13 cellular contexts compared by ENCODE assay signal in the genomic region with DNA sequence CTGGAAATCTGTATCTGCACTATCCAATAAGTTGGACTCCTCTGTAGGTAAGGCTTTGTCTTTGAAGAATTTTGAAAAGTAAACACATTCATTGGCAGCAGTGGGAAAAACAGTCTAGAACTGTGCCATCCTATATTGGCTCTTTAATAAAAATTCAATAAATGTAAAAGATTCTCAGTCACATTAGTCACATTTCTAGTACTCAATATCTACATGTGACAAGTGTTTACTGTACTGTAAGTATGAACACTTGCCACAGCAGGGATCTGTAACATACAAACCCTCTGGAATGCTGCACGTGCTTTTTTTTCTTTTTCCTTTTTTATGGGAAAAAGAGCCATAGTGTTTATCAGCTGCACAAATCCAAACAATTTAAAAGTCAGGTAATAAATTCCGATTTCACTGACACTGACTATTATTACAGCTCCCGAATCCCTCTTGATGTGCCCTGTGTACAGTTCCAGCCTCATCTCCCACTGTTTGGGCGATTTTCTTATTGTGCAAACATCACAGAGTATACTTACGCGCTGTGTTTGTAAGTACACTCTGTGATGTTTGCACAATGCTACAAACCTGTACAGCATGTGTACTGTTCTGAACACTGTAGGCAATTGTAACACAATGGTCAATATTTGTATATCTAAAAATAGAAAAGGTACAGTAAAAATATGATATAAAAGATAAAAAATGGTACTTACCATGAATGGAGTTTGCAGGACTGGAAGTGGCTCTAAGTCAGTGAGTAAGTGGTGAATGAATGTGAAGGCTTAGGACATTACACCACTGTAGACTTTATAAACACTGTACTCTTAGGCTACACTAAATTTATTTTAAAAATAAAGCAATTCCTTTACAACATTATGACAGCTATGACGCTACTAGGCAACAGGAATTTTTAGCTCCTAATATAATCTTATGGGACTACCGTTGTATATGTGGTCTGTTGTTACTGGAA. TPM values are rescaled to one million over a fixed set of nuclear protein-coding genes. Genes with fewer than 3 reads are reported as not detected.
DNase-seq lines count a peak whose midpoint lies in the region; ATAC-seq and TF ChIP-seq lines count a peak whose summit lies in the region.
"Had no signal": no experiment of that assay in that cellular context is flagged by ENCODE, and none has a peak within 500 bp of the region (broad histone marks: within the 10 kb centered on the region; RNA-seq: fewer than 3 reads in every experiment).

No MANE protein-coding gene starts in this region.

- H3K36me3 ChIP-seq in upper lobe of right lung: no peaks in the 10 kb centered on the region
- H3K36me3 ChIP-seq: right atrium auricular region had no signal

- no peak overlapping the region for H3K27ac ChIP-seq in upper lobe of right lung
- H3K27ac ChIP-seq: right atrium auricular region had no signal

- H3K4me3 Mint-ChIP-seq in HFFc6: no peak overlapping the region
- H3K4me3 Mint-ChIP-seq: activated CD8-positive, alpha-beta T cell treated with anti-CD3 and anti-CD28 coated beads, Interleukin-2, amount 10 ng/mL, durations not matched to agents 7 days and 5 days had no signal

- no peaks in the 10 kb centered on the region for H3K9me3 Mint-ChIP-seq in HFFc6

- H3K4me3 ChIP-seq in upper lobe of right lung: no peak overlapping the region
- H3K4me3 ChIP-seq: K562, right atrium auricular region had no signal

- ATAC-seq in left colon (peak; percentile 85), upper lobe of right lung (peak; percentile 94), HG02852 (IDR thresholded peaks at IDR 0.05; ENCODE audit: unreplicated experiment) (no peak), HG02571 (IDR thresholded peaks at IDR 0.05; ENCODE audit: unreplicated experiment) (no peak)

- H3K4me1 ChIP-seq in upper lobe of right lung: peaks cover 4% of the 10 kb centered on the region
- H3K4me1 ChIP-seq: right atrium auricular region had no signal

- DNase-seq in NCI-H2227 treated with DMSO at 0.1 percent for 48 hours (lab: John Stamatoyannopoulos, UW) (peak; percentile 2), NCI-H2227 (lab: John Stamatoyannopoulos, UW; ENCODE audit: unreplicated experiment) (no peak), NCI-H345 treated with DMSO at 0.1 percent for 48 hours (lab: John Stamatoyannopoulos, UW; ENCODE audit: unreplicated experiment) (peak; percentile 61), left colon (no peak), upper lobe of right lung (no peak), HFFc6 (no peak)
- DNase-seq: NK-92 treated with Interleukin-12 subunit alpha and Interleukin-12 subunit beta, amount 100 ng/mL, for 24 hours; stimulated activated CD4-positive, alpha-beta T cell treated with anti-CD3 and anti-CD28 coated beads, Interleukin-12 subunit alpha, Interleukin-12 subunit beta, amount 100 ng/mL, for 4 hours had no signal

- H3K4me1 Mint-ChIP-seq in HFFc6 (ENCODE audit: low read depth): peaks cover 5% of the 10 kb centered on the region; the same call in 1 of the 2 replicates

- no peaks in the 10 kb centered on the region for H3K9me3 ChIP-seq in upper lobe of right lung
- H3K9me3 ChIP-seq: right atrium auricular region had no signal

- no peaks in the 10 kb centered on the region for H3K27me3 ChIP-seq in upper lobe of right lung
- H3K27me3 ChIP-seq: right atrium auricular region had no signal

- intact Hi-C loops in left colon (cut with DNase I, micrococcal nuclease) (loop anchor here (2.0 to 10.0 kb wide), 5 partner anchors 148 to 660 kb away; no protein-coding TSS in a partner anchor), upper lobe of right lung (cut with DNase I) (loop anchor here (5.0 to 10.0 kb wide), 2 partner anchors 140 to 293 kb away; a partner anchor contains a TSS)

- TF ChIP-seq CTCF in upper lobe of right lung (IDR thresholded peaks at IDR 0.05) (no peak), HFFc6 (IDR thresholded peaks at IDR 0.05) (no peak)

- H3K27me3 Mint-ChIP-seq in HFFc6 (ENCODE audit: insufficient read depth): peaks cover 7% of the 10 kb centered on the region; the same call in 1 of the 2 replicates

- no peak overlapping the region for H3K27ac Mint-ChIP-seq in HFFc6
- H3K27ac Mint-ChIP-seq: activated CD8-positive, alpha-beta T cell treated with anti-CD3 and anti-CD28 coated beads, Interleukin-2, amount 10 ng/mL, durations not matched to agents 7 days and 5 days had no signal

- no peaks in the 10 kb centered on the region for H3K36me3 Mint-ChIP-seq in HFFc6 (ENCODE audit: low read depth)

RNA-seq across cellular contexts. Expression of a gene that starts 8.7 kb away (rescaled TPM):
- total RNA-seq in left colon (10 to 100 TPM; 53.2 to 54.6 TPM), upper lobe of right lung (67.9 TPM)
- 10 to 100 TPM; 70.4 to 78.6 (median 73.5) TPM for total RNA-seq in HFFc6 (2021; fragmentation: NEBNext Ultra II Directional; extraction: Animal tissue kit (Norgen Biotek cat#: 25700))

RNA-seq across cellular contexts. Expression of a gene that starts 57.9 kb away (rescaled TPM):
- total RNA-seq in left colon (1 to 10 TPM in 1 of 2 donors, under 1 TPM in 1; 0.98 to 1.7 TPM), upper lobe of right lung (18.4 TPM)
- under 1 TPM in 1 of 6 experiments, not detected in 5; 0.05 TPM for total RNA-seq in HFFc6 (2021; fragmentation: NEBNext Ultra II Directional; extraction: Animal tissue kit (Norgen Biotek cat#: 25700))

Comparison
In these comparisons a context has a peak if more than half of its experiments do, and no peak if none do; other contexts are left out.
1. DNase-seq: peak in NCI-H2227 treated with DMSO at 0.1 percent for 48 hours (single experiment) and NCI-H345 treated with DMSO at 0.1 percent for 48 hours (single experiment); none in NCI-H2227 (single experiment), left colon (0 of 2), upper lobe of right lung (single experiment) and HFFc6 (single experiment).
2. ATAC-seq: peak in left colon (single experiment) and upper lobe of right lung (single experiment); none in HG02852 (single experiment) and HG02571 (single experiment).